Comparison of ENCODE assay signal across 1 cellular context in the genomic region with DNA sequence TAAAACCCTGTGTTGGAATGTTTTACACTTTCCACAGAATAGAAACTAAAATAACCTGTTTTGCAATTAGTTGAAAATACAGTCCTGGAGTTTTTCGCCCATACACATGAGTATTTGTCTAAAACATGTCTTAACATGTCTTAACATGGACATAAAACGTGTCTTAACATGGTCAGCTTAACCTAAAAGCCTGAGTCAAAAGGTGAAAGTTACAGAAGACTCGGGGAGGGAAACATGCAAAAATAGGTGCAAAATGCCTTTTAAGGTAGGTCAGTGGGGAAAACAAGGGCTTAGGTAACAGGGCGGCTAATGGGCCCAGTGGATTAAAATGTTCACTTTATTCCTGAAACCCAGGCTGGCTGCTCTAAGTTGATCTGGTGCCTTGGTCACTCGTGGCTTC.
TF ChIP-seq lines count a peak whose summit lies in the region.

No MANE protein-coding gene starts in this region.

TF ChIP-seq in HepG2, 621 proteins besides CTCF, POLR2A, EP300 and RAD21:
- TF ChIP-seq TBX3 (IDR thresholded peaks at IDR 0.05; ENCODE audit: borderline replicate concordance) (no peak), MIXL1 (CRISPR knock-in tag; IDR thresholded peaks at IDR 0.05) (no peak), ZNF124 (CRISPR knock-in tag; IDR thresholded peaks at IDR 0.05) (no peak)
